Comparison of ENCODE assay signal across 11 cellular contexts in genomic region chr17:20999044-20999573, GRCh38. TPM values are rescaled to one million over a fixed set of nuclear protein-coding genes. Genes with fewer than 3 reads are reported as not detected.
DNase-seq lines count a peak whose midpoint lies in the region; ATAC-seq lines count a peak whose summit lies in the region.
"Had no signal": no experiment of that assay in that cellular context is flagged by ENCODE, and none has a peak within 500 bp of the region (broad histone marks: within the 10 kb centered on the region; RNA-seq: fewer than 3 reads in every experiment).

No MANE protein-coding gene starts in this region.

- peak overlapping the region; percentile 73 for H3K27ac Mint-ChIP-seq in activated naive CD8-positive, alpha-beta T cell treated with anti-CD3 and anti-CD28 coated beads, Interleukin-2, amount 50 U/mL, for 24 hours
- H3K27ac Mint-ChIP-seq in stimulated activated memory B cell treated with anti-CD40 and anti-IgM and Interleukin-4, amounts not matched to agents 10 μg/mL and 1 μg/mL and 100 μg/mL, for 72 hours, result no peak overlapping the region

- intact Hi-C loops in right cardiac atrium (cut with DNase I), result loop anchor here in 1 of 4 donors (10.0 kb wide), 1 partner anchor 84 kb away; no protein-coding TSS in a partner anchor

- H3K27me3 Mint-ChIP-seq in activated naive CD8-positive, alpha-beta T cell treated with anti-CD3 and anti-CD28 coated beads, Interleukin-2, amount 50 U/mL, for 24 hours, result no peaks in the 10 kb centered on the region
- no peaks in the 10 kb centered on the region for H3K27me3 Mint-ChIP-seq in stimulated activated memory B cell treated with anti-CD40 and anti-IgM and Interleukin-4, amounts not matched to agents 10 μg/mL and 1 μg/mL and 100 μg/mL, for 72 hours

- H3K4me1 ChIP-seq in GM23248 (ENCODE audit: insufficient read depth) (no peaks in the 10 kb centered on the region), right cardiac atrium (ENCODE audit: control insufficient read depth, insufficient read depth, low read length) (peaks cover 6% of the 10 kb centered on the region), skeletal muscle satellite cell (ENCODE audit: control insufficient read depth, insufficient read depth, low read length) (peaks cover 28% of the 10 kb centered on the region)

- ATAC-seq in activated naive CD8-positive, alpha-beta T cell treated with anti-CD3 and anti-CD28 coated beads, Interleukin-2, amount 50 U/mL, for 24 hours, result no peak
- ATAC-seq in right cardiac atrium (peak; percentile 34 to 39), GM19035 (IDR thresholded peaks at IDR 0.05; ENCODE audit: unreplicated experiment) (no peak)
- no peak for ATAC-seq in stimulated activated memory B cell treated with anti-CD40 and anti-IgM and Interleukin-4, amounts not matched to agents 10 μg/mL and 1 μg/mL and 100 μg/mL, for 72 hours

- peaks cover 28% of the 10 kb centered on the region for H3K36me3 Mint-ChIP-seq in activated naive CD8-positive, alpha-beta T cell treated with anti-CD3 and anti-CD28 coated beads, Interleukin-2, amount 50 U/mL, for 24 hours (ENCODE audit: low read depth)
- peaks cover 24% of the 10 kb centered on the region for H3K36me3 Mint-ChIP-seq in stimulated activated memory B cell treated with anti-CD40 and anti-IgM and Interleukin-4, amounts not matched to agents 10 μg/mL and 1 μg/mL and 100 μg/mL, for 72 hours

- no peak overlapping the region for H3K4me3 ChIP-seq in GM23248
- H3K4me3 ChIP-seq in right cardiac atrium (ENCODE audit: low read length), result no peak overlapping the region
- no peak overlapping the region for H3K4me3 ChIP-seq in skeletal muscle satellite cell (ENCODE audit: low read length)

- H3K27ac ChIP-seq in GM23248, result no peak overlapping the region
- H3K27ac ChIP-seq in right cardiac atrium (ENCODE audit: low read length), result peak overlapping the region; percentile 71

- H3K9me3 Mint-ChIP-seq in activated naive CD8-positive, alpha-beta T cell treated with anti-CD3 and anti-CD28 coated beads, Interleukin-2, amount 50 U/mL, for 24 hours, result no peaks in the 10 kb centered on the region
- H3K9me3 Mint-ChIP-seq in stimulated activated memory B cell treated with anti-CD40 and anti-IgM and Interleukin-4, amounts not matched to agents 10 μg/mL and 1 μg/mL and 100 μg/mL, for 72 hours, result no peaks in the 10 kb centered on the region

- H3K27me3 ChIP-seq in GM23248 (replicated peaks; ENCODE audit: insufficient read depth) (no peaks in the 10 kb centered on the region), right cardiac atrium (ENCODE audit: control insufficient read depth, insufficient read depth) (no peaks in the 10 kb centered on the region), skeletal muscle satellite cell (ENCODE audit: control insufficient read depth, insufficient read depth, low read length) (no peaks in the 10 kb centered on the region)

- WGBS in GM23248 (ENCODE audit: low coverage in 1 of 2, low lambda C conversion rate in 2 of 2, missing lambda C conversion rate in 2 of 2), 2 experiments, result 82 to 85% methylated on average over 13 to 16 of the region's 16 CpGs
- 26% methylated on average over 16 of the region's 16 CpGs for WGBS in right cardiac atrium

- H3K79me2 ChIP-seq in GM23248 (ENCODE audit: insufficient read depth), result peaks cover 63% of the 10 kb centered on the region

- H3K9me3 ChIP-seq in GM23248 (ENCODE audit: low read depth) (no peaks in the 10 kb centered on the region), right cardiac atrium (ENCODE audit: control insufficient read depth, low read length) (no peaks in the 10 kb centered on the region), skeletal muscle satellite cell (replicated peaks; ENCODE audit: low read length) (no peaks in the 10 kb centered on the region)

- no peaks in the 10 kb centered on the region for H4K20me1 ChIP-seq in GM23248 (ENCODE audit: insufficient read depth)

- H3K36me3 ChIP-seq in GM23248 (ENCODE audit: low read depth), result peaks cover 33% of the 10 kb centered on the region
- H3K36me3 ChIP-seq in skeletal muscle satellite cell (ENCODE audit: insufficient read depth, low read length), result peaks cover 51% of the 10 kb centered on the region

- no peak overlapping the region for H2AFZ ChIP-seq in GM23248

- no peak overlapping the region for H3K9ac ChIP-seq in GM23248
- no peak overlapping the region for H3K9ac ChIP-seq in skeletal muscle satellite cell (ENCODE audit: low read depth, low read length)

- no peak overlapping the region for H3K4me3 Mint-ChIP-seq in activated naive CD8-positive, alpha-beta T cell treated with anti-CD3 and anti-CD28 coated beads, Interleukin-2, amount 50 U/mL, for 24 hours
- H3K4me3 Mint-ChIP-seq in stimulated activated memory B cell treated with anti-CD40 and anti-IgM and Interleukin-4, amounts not matched to agents 10 μg/mL and 1 μg/mL and 100 μg/mL, for 72 hours, result no peak overlapping the region

- peak; percentile 3 for DNase-seq in GM23248
- no peak for DNase-seq in activated naive CD8-positive, alpha-beta T cell treated with anti-CD3 and anti-CD28 coated beads, Interleukin-2, amount 50 U/mL, for 24 hours
- DNase-seq in right cardiac atrium, result peak; percentile 62 to 80 (median 79)
- DNase-seq in Ammon's horn (ENCODE audit: low spot score), result no peak
- no peak for DNase-seq in DMS53 (lab: John Stamatoyannopoulos, UW)
- DNase-seq: cerebellar nuclear complex; NCI-H2171 treated with DMSO at 0.1 percent for 48 hours; stimulated activated CD4-positive, alpha-beta T cell treated with anti-CD3 and anti-CD28 coated beads, Interleukin-12 subunit alpha, Interleukin-12 subunit beta, amount 100 ng/mL, for 4 hours had no signal

- H3F3A ChIP-seq in GM23248 (ENCODE audit: insufficient read depth), result peaks cover 29% of the 10 kb centered on the region; the same call in 1 of the 2 replicates

- peaks cover 37% of the 10 kb centered on the region for H3K4me1 Mint-ChIP-seq in activated naive CD8-positive, alpha-beta T cell treated with anti-CD3 and anti-CD28 coated beads, Interleukin-2, amount 50 U/mL, for 24 hours
- H3K4me1 Mint-ChIP-seq in stimulated activated memory B cell treated with anti-CD40 and anti-IgM and Interleukin-4, amounts not matched to agents 10 μg/mL and 1 μg/mL and 100 μg/mL, for 72 hours, result peaks cover 16% of the 10 kb centered on the region

- in situ Hi-C loops in GM23248 (cut with MboI), result loop anchor here (10.0 kb wide), 1 partner anchor 204 kb away; no protein-coding TSS in a partner anchor

- H3K4me2 ChIP-seq in GM23248 (ENCODE audit: unreplicated experiment) (no peak overlapping the region), skeletal muscle satellite cell (ENCODE audit: low read length) (peak overlapping the region; percentile 17)

- H3K9me2 ChIP-seq in GM23248 (ENCODE audit: insufficient read depth), result no peaks in the 10 kb centered on the region

RNA-seq across cellular contexts. Expression of gene USP22, which starts 43.7 kb away (rescaled TPM):
- total RNA-seq in GM23248 (2014; rRNA removed; shearing (Covaris generic)), result 154 and 161 TPM in 2 replicates
- polyA plus RNA-seq in GM23248 (2016; fragmentation: Nextera tagmentation; extraction: Ambion mirVana) (70.6 and 75.1 TPM in 2 replicates), right cardiac atrium (52.2 TPM)
- 100 to 1,000 TPM; 155 to 175 (median 168) TPM for total RNA-seq in right cardiac atrium
- total RNA-seq in skeletal muscle satellite cell (2012; rRNA removed), result 188 and 192 TPM in 2 replicates

Comparison
In these comparisons a context has a peak if more than half of its experiments do, and no peak if none do; other contexts are left out.
1. DNase-seq: peak in GM23248 (single experiment) and right cardiac atrium (3 of 3); none in activated naive CD8-positive, alpha-beta T cell treated with anti-CD3 and anti-CD28 coated beads, Interleukin-2, amount 50 U/mL, for 24 hours (single experiment), Ammon's horn (single experiment) and DMS53 (single experiment).
2. ATAC-seq: peak in right cardiac atrium (2 of 2); none in activated naive CD8-positive, alpha-beta T cell treated with anti-CD3 and anti-CD28 coated beads, Interleukin-2, amount 50 U/mL, for 24 hours (single experiment), stimulated activated memory B cell treated with anti-CD40 and anti-IgM and Interleukin-4, amounts not matched to agents 10 μg/mL and 1 μg/mL and 100 μg/mL, for 72 hours (single experiment) and GM19035 (single experiment).